ENCODE assay signal across 14 cellular contexts in the genomic region with DNA sequence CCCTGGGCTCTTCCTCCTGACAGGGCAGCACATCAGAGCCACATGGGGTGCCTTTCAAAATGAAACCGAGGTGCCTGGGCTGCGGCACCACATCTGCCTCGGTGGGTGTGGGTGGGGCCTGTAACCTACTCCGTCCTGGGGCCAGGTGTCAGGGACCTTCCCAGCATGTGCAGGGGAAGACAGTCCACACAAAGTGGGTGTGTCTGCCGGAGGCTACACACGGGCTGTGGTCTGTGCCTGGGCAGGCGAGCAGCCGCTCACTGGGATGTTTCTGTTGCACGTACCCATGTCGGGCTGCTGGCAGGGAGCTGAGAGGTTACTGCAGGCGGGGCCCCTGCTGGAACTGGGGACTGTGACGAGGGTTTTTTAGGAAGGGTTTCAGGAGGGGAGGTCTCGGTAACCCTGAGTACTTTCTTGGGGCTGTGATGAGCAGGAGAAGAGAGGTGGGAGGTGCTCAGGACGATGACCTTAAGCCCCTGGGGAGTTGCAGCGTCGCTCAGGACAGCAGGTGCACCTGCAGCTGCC.
DNase-seq lines count a peak whose midpoint lies in the region; ATAC-seq, FAIRE-seq and TF ChIP-seq lines count a peak whose summit lies in the region.
"Had no signal": no experiment of that assay in that cellular context is flagged by ENCODE, and none has a peak within 500 bp of the region (broad histone marks: within the 10 kb centered on the region; RNA-seq: fewer than 3 reads in every experiment).

No MANE protein-coding gene starts in this region.

- TF ChIP-seq CTCF in RWPE2 (IDR thresholded peaks at IDR 0.05; ENCODE audit: poor library complexity, severe bottlenecking) (no peak), dorsolateral prefrontal cortex (IDR thresholded peaks at IDR 0.05 in 54 of 56, conservative IDR thresholded peaks at IDR 0.05 in 2 of 56; ENCODE audit: low read depth in 1 of 56, partially characterized antibody in 56 of 56) (no peak)

- peaks cover 18% of the 10 kb centered on the region for H3K4me1 Mint-ChIP-seq in activated T-cell treated with anti-CD3 and anti-CD28 coated beads, Interleukin-2, amount 50 U/mL, for 24 hours (ENCODE audit: low read depth)
- H3K4me1 Mint-ChIP-seq in stimulated activated memory B cell treated with anti-CD40 and anti-IgM and Interleukin-4, amounts not matched to agents 10 μg/mL and 1 μg/mL and 100 μg/mL, for 72 hours: peaks cover 55% of the 10 kb centered on the region

- H3K4me3 ChIP-seq in RWPE2 (ENCODE audit: severe bottlenecking) (no peak overlapping the region), dorsolateral prefrontal cortex (no peak overlapping the region)

- H3K4me3 Mint-ChIP-seq in activated T-cell treated with anti-CD3 and anti-CD28 coated beads, Interleukin-2, amount 50 U/mL, for 24 hours: no peak overlapping the region
- peak overlapping the region; percentile 54 for H3K4me3 Mint-ChIP-seq in stimulated activated memory B cell treated with anti-CD40 and anti-IgM and Interleukin-4, amounts not matched to agents 10 μg/mL and 1 μg/mL and 100 μg/mL, for 72 hours
- H3K4me3 Mint-ChIP-seq: activated T-helper 1 cell treated with anti-CD3 and anti-CD28 coated beads, Interleukin-12 subunit alpha, Interleukin-12 subunit beta, Interleukin-2, Interleukin-4 antibody, amounts not matched to agents 30 ng/mL and 10 ng/mL and 1 ng/mL, durations not matched to agents 14 hours and 24 hours and 36 hours; nephron had no signal

- peak overlapping the region; percentile 48 for H3K27ac Mint-ChIP-seq in activated T-cell treated with anti-CD3 and anti-CD28 coated beads, Interleukin-2, amount 50 U/mL, for 24 hours
- H3K27ac Mint-ChIP-seq in stimulated activated memory B cell treated with anti-CD40 and anti-IgM and Interleukin-4, amounts not matched to agents 10 μg/mL and 1 μg/mL and 100 μg/mL, for 72 hours: peak overlapping the region; percentile 86
- H3K27ac Mint-ChIP-seq: activated T-helper 1 cell treated with anti-CD3 and anti-CD28 coated beads, Interleukin-12 subunit alpha, Interleukin-12 subunit beta, Interleukin-2, Interleukin-4 antibody, amounts not matched to agents 30 ng/mL and 10 ng/mL and 1 ng/mL, durations not matched to agents 14 hours and 24 hours and 36 hours; nephron had no signal

- H3K36me3 ChIP-seq in RWPE2 (ENCODE audit: low read depth): peaks cover 88% of the 10 kb centered on the region

- peaks cover 84% of the 10 kb centered on the region for H3K36me3 Mint-ChIP-seq in activated T-cell treated with anti-CD3 and anti-CD28 coated beads, Interleukin-2, amount 50 U/mL, for 24 hours (ENCODE audit: low read depth)
- peaks cover 62% of the 10 kb centered on the region for H3K36me3 Mint-ChIP-seq in stimulated activated memory B cell treated with anti-CD40 and anti-IgM and Interleukin-4, amounts not matched to agents 10 μg/mL and 1 μg/mL and 100 μg/mL, for 72 hours

- H3K27me3 Mint-ChIP-seq in activated T-cell treated with anti-CD3 and anti-CD28 coated beads, Interleukin-2, amount 50 U/mL, for 24 hours: no peaks in the 10 kb centered on the region
- no peaks in the 10 kb centered on the region for H3K27me3 Mint-ChIP-seq in stimulated activated memory B cell treated with anti-CD40 and anti-IgM and Interleukin-4, amounts not matched to agents 10 μg/mL and 1 μg/mL and 100 μg/mL, for 72 hours

- intact Hi-C loops in dorsolateral prefrontal cortex (cut with DNase I): loop anchor here in 1 of 2 donors (10.0 kb wide), 1 partner anchor 397 kb away; no protein-coding TSS in a partner anchor

- no peaks in the 10 kb centered on the region for H3K9me3 Mint-ChIP-seq in activated T-cell treated with anti-CD3 and anti-CD28 coated beads, Interleukin-2, amount 50 U/mL, for 24 hours
- H3K9me3 Mint-ChIP-seq in stimulated activated memory B cell treated with anti-CD40 and anti-IgM and Interleukin-4, amounts not matched to agents 10 μg/mL and 1 μg/mL and 100 μg/mL, for 72 hours: no peaks in the 10 kb centered on the region
- H3K9me3 Mint-ChIP-seq: activated T-helper 1 cell treated with anti-CD3 and anti-CD28 coated beads, Interleukin-12 subunit alpha, Interleukin-12 subunit beta, Interleukin-2, Interleukin-4 antibody, amounts not matched to agents 30 ng/mL and 10 ng/mL and 1 ng/mL, durations not matched to agents 14 hours and 24 hours and 36 hours; nephron had no signal

- H3K27me3 ChIP-seq in RWPE2 (ENCODE audit: insufficient read depth, poor library complexity, severe bottlenecking): no peaks in the 10 kb centered on the region
- H3K27me3 ChIP-seq in dorsolateral prefrontal cortex: no peaks in the 10 kb centered on the region

- no peak for FAIRE-seq in RCC 7860 (lab: Jason Lieb, UNC)

- H3K9me3 ChIP-seq in RWPE2 (ENCODE audit: severe bottlenecking): no peaks in the 10 kb centered on the region

- DNase-seq in activated T-cell treated with anti-CD3 and anti-CD28 coated beads, Interleukin-2, amount 50 U/mL, for 24 hours: peak; percentile 41
- no peak for DNase-seq in activated T-cell treated with anti-CD3 and anti-CD28 coated beads for 4 hours
- DNase-seq in RWPE2 (ENCODE audit: low spot score): peak; percentile 52
- peak in 6 of 10 donors; percentile 2 to 36 (median 24) for DNase-seq in dorsolateral prefrontal cortex
- DNase-seq in T1000 (lab: John Stamatoyannopoulos, UW): no peak
- DNase-seq in RCC 7860 (ENCODE audit: low spot score): no peak
- DNase-seq: ACHN, GDM1, NCI-H446 treated with DMSO at 0.1 percent for 48 hours, trophoblast cell had no signal

- no peaks in the 10 kb centered on the region for H3K4me1 ChIP-seq in RWPE2 (ENCODE audit: insufficient read depth, poor library complexity, severe bottlenecking)

- H3K27ac ChIP-seq in RWPE2 (ENCODE audit: poor library complexity, severe bottlenecking) (no peak overlapping the region), dorsolateral prefrontal cortex (peak overlapping the region in 1 of 59 donors; percentile 43)

- ATAC-seq in RWPE2 (ENCODE audit: low read depth) (no peak), GM19463 (IDR thresholded peaks at IDR 0.05; ENCODE audit: unreplicated experiment) (no peak)
- peak; percentile 94 for ATAC-seq in stimulated activated memory B cell treated with anti-CD40 and anti-IgM and Interleukin-4, amounts not matched to agents 10 μg/mL and 1 μg/mL and 100 μg/mL, for 72 hours

Comparison
In these comparisons a context has a peak if more than half of its experiments do, and no peak if none do; other contexts are left out.
1. DNase-seq: peak in activated T-cell treated with anti-CD3 and anti-CD28 coated beads, Interleukin-2, amount 50 U/mL, for 24 hours (single experiment), RWPE2 (single experiment) and dorsolateral prefrontal cortex (6 of 10); none in activated T-cell treated with anti-CD3 and anti-CD28 coated beads for 4 hours (single experiment), T1000 (single experiment) and RCC 7860 (single experiment).